8 cellular contexts compared by ENCODE assay signal in genomic region chr1:1116701-1117468, GRCh38. TPM values are rescaled to one million over a fixed set of nuclear protein-coding genes. Genes with fewer than 3 reads are reported as not detected.
DNase-seq lines count a peak whose midpoint lies in the region; ATAC-seq, FAIRE-seq and TF ChIP-seq lines count a peak whose summit lies in the region.

No MANE protein-coding gene starts in this region.

- 7% methylated on average over 3 of the region's 47 CpGs; no CpG with 5 or more reads in 1 of the 2 donors for WGBS in esophagus squamous epithelium, 2 donors
- WGBS in pancreas, 2 donors: 7 to 16% methylated on average over 28 to 47 of the region's 47 CpGs

- H3K4me3 ChIP-seq in AG04449 (ENCODE audit: low read depth, low read length): peak overlapping the region; percentile 62
- H3K4me3 ChIP-seq in HEK293 (ENCODE audit: low read depth, low read length): peak overlapping the region; percentile 47
- H3K4me3 ChIP-seq in esophagus squamous epithelium: peak overlapping the region; percentile 62 to 99 (median 96)
- peak overlapping the region; percentile 40 to 87 (median 80) for H3K4me3 ChIP-seq in pancreas

- H3K27ac ChIP-seq in HEK293 (ENCODE audit: extremely low read depth, low read depth, low read length) (no peak overlapping the region), esophagus squamous epithelium (peak overlapping the region; percentile 28 to 64 (median 50)), pancreas (no peak overlapping the region)

- intact Hi-C loops in esophagus squamous epithelium (cut with DNase I): loop anchor here (10.0 kb wide), 1 partner anchor 82 kb away; no protein-coding TSS in a partner anchor
- intact Hi-C loops in pancreas (cut with DNase I): loop anchor here in 1 of 3 donors (10.0 kb wide), 1 partner anchor 82 kb away; no protein-coding TSS in a partner anchor

- POLR2A ChIA-PET in AG04449 (lab: Yijun Ruan, JAX) (no interaction called here), HEK293 (lab: Yijun Ruan, JAX) (interaction anchor here (0.6 to 0.9 kb wide), 2 partner anchors 118 to 218 kb away, joined by 3 read pairs; no protein-coding TSS in a partner anchor)

- no peak for FAIRE-seq in pancreas (lab: Jason Lieb, UNC)

- no peak for TF ChIP-seq CTCF in AG04449 (IDR thresholded peaks at IDR 0.05; ENCODE audit: insufficient read depth, low read length, missing control alignments)
- no peak for TF ChIP-seq CTCF in HEK293 (tag by site-specific recombination; IDR thresholded peaks at IDR 0.05)
- TF ChIP-seq CTCF in esophagus squamous epithelium (IDR thresholded peaks at IDR 0.05): no peak
- no peak for TF ChIP-seq CTCF in pancreas (IDR thresholded peaks at IDR 0.05)

- H3K27me3 ChIP-seq in esophagus squamous epithelium: peaks cover 0 to 47% (median 0%) of the 10 kb centered on the region in 4 donors
- H3K27me3 ChIP-seq in pancreas: no peaks in the 10 kb centered on the region

- DNase-seq in AG04449 (ENCODE audit: low read depth, low spot score): no peak
- DNase-seq in activated CD4-positive, alpha-beta T cell treated with anti-CD3 and anti-CD28 coated beads, Interleukin-2, amount 50 U/mL, for 48 hours: peak; percentile 43 to 48
- DNase-seq in esophagus squamous epithelium (lab: John Stamatoyannopoulos, UW): no peak
- peak in 4 of 6 donors; percentile 20 to 86 (median 44) for DNase-seq in pancreas
- DNase-seq in ureter (ENCODE audit: low spot score): no peak
- DNase-seq in MV-4-11 (lab: John Stamatoyannopoulos, UW): no peak
- DNase-seq in medulla oblongata (ENCODE audit: extremely low spot score): no peak

- no peak for ATAC-seq in pancreas

- no peaks in the 10 kb centered on the region for H3K9me3 ChIP-seq in HEK293 (ENCODE audit: control insufficient read depth, insufficient read depth, low read depth, low read length)
- H3K9me3 ChIP-seq in esophagus squamous epithelium: peaks cover 0 to 8% (median 0%) of the 10 kb centered on the region in 3 donors
- no peaks in the 10 kb centered on the region for H3K9me3 ChIP-seq in pancreas

- H3K36me3 ChIP-seq in HEK293 (ENCODE audit: control insufficient read depth in 2 of 2, insufficient read depth in 1 of 2, low read length in 2 of 2) (peaks cover 0 to 17% of the 10 kb centered on the region in 2 experiments; a peak in 1 of 3 replicates), esophagus squamous epithelium (peaks cover 0 to 18% (median 0%) of the 10 kb centered on the region in 3 donors), pancreas (no peaks in the 10 kb centered on the region)

- no peak for TF ChIP-seq POLR2A in esophagus squamous epithelium (IDR thresholded peaks at IDR 0.05)

- H3K4me1 ChIP-seq in HEK293 (ENCODE audit: control insufficient read depth, insufficient read depth, low read length) (no peaks in the 10 kb centered on the region), esophagus squamous epithelium (peaks cover 11 to 30% (median 17%) of the 10 kb centered on the region in 3 donors), pancreas (peaks cover 0 to under 1% (median 0%) of the 10 kb centered on the region in 3 donors)

- CTCF ChIA-PET in AG04449 (lab: Yijun Ruan, JAX): interaction anchor here (1.1 to 3.3 kb wide), 4 partner anchors 10 to 174 kb away, joined by 3 to 17 read pairs (median 8); no protein-coding TSS in a partner anchor
- CTCF ChIA-PET in HEK293 (lab: Yijun Ruan, JAX): interaction anchor here (0.7 to 7.2 kb wide), 5 partner anchors 37 to 212 kb away, joined by 3 to 76 read pairs (median 3); no protein-coding TSS in a partner anchor

TF ChIP-seq in HEK293, 187 proteins besides CTCF, POLR2A, EP300 and RAD21 (continues in another document):
- TF ChIP-seq GLIS2 (tag by site-specific recombination; IDR thresholded peaks at IDR 0.05) (peak; percentile 41; the same call in 1 of the 2 replicates), ZNF704 (tag by site-specific recombination; IDR thresholded peaks at IDR 0.05) (no peak), ZNF280D (tag by site-specific recombination; IDR thresholded peaks at IDR 0.05) (no peak), HOXD13 (CRISPR knock-in tag; IDR thresholded peaks at IDR 0.05; ENCODE audit: borderline replicate concordance) (no peak), ZBTB10 (tag by site-specific recombination; IDR thresholded peaks at IDR 0.05) (peak; percentile 30; the same call in 1 of the 2 replicates), ZNF394 (tag by site-specific recombination; IDR thresholded peaks at IDR 0.05; ENCODE audit: borderline replicate concordance) (no peak), ZNF600 (tag by site-specific recombination; IDR thresholded peaks at IDR 0.05) (0 out of 2 replicates have a peak, but pooled peaks have one; percentile 21), ZNF768 (tag by site-specific recombination; IDR thresholded peaks at IDR 0.05) (no peak), ZNF791 (tag by site-specific recombination; IDR thresholded peaks at IDR 0.05) (no peak), ZNF585B (tag by site-specific recombination; IDR thresholded peaks at IDR 0.05) (no peak), GLI2 (tag by site-specific recombination; IDR thresholded peaks at IDR 0.05; ENCODE audit: borderline replicate concordance, low read depth) (no peak), ATF2 (tag by site-specific recombination; IDR thresholded peaks at IDR 0.05; ENCODE audit: low read depth) (no peak), ZNF76 (tag by site-specific recombination; IDR thresholded peaks at IDR 0.05; ENCODE audit: borderline replicate concordance, low read depth) (no peak)

RNA-seq across cellular contexts. Expression of gene C1orf159, which starts 1.0 kb away (rescaled TPM):
- 10 to 100 TPM in 3 of 4 donors, 1 to 10 TPM in 1; 6.9 to 19.6 (median 14.7) TPM for total RNA-seq in esophagus squamous epithelium
- 1 to 10 TPM; 3.0 to 6.7 (median 4.0) TPM for total RNA-seq in pancreas
- 10 to 100 TPM; 20.9 to 30.7 TPM for polyA plus RNA-seq in pancreas
- total RNA-seq in ureter: 29.8 TPM

RNA-seq across cellular contexts. Expression of gene RNF223, which starts 42.8 kb away (rescaled TPM):
- total RNA-seq in esophagus squamous epithelium (10 to 100 TPM; 11.8 to 25.3 (median 12.3) TPM), pancreas (under 1 TPM in 4 of 6 donors, not detected in 2; 0.12 to 0.37 (median 0.16) TPM), ureter (6.3 TPM)
- under 1 TPM; 0.05 to 0.34 TPM for polyA plus RNA-seq in pancreas

RNA-seq across cellular contexts. Expression of gene TTLL10, which starts 56.8 kb away (rescaled TPM):
- total RNA-seq in esophagus squamous epithelium: under 1 TPM in 2 of 4 donors, not detected in 2; 0.19 to 0.44 TPM
- under 1 TPM in 5 of 6 donors, not detected in 1; 0.20 to 0.51 (median 0.38) TPM for total RNA-seq in pancreas
- 1 to 10 TPM; 1.0 to 1.6 TPM for polyA plus RNA-seq in pancreas
- 2.3 TPM for total RNA-seq in ureter

Comparison
In these comparisons a context has a peak if more than half of its experiments do, and no peak if none do; other contexts are left out.
1. DNase-seq: peak in activated CD4-positive, alpha-beta T cell treated with anti-CD3 and anti-CD28 coated beads, Interleukin-2, amount 50 U/mL, for 48 hours (2 of 2) and pancreas (4 of 6); none in AG04449 (single experiment), esophagus squamous epithelium (single experiment), ureter (single experiment), MV-4-11 (single experiment) and medulla oblongata (single experiment).
2. H3K27ac ChIP-seq: peak in esophagus squamous epithelium (4 of 4); none in HEK293 (single experiment) and pancreas (0 of 4).
3. Peak in every context shown above with its lines, with median percentiles within 50 percentile points of each other: H3K4me3 ChIP-seq.